In genomic region chr19:6271721-6272410, GRCh38 we compare ENCODE assay signal across 8 cellular contexts. TPM values are rescaled to one million over a fixed set of nuclear protein-coding genes. Genes with fewer than 3 reads are reported as not detected.
DNase-seq lines count a peak whose midpoint lies in the region; ATAC-seq and TF ChIP-seq lines count a peak whose summit lies in the region.

No MANE protein-coding gene starts in this region.

- ATAC-seq in GM18909 (IDR thresholded peaks at IDR 0.05; ENCODE audit: poor library complexity, unreplicated experiment) = no peak

- TF ChIP-seq CTCF in AG09309 (IDR thresholded peaks at IDR 0.05; ENCODE audit: control insufficient read depth, insufficient read depth, low read depth, low read length, missing control alignments) = peak; percentile 22

- DNase-seq in AG09309 (ENCODE audit: low read depth) (peak; percentile 46), NCI-H446 (lab: John Stamatoyannopoulos, UW) (peak; percentile 32 to 73), epidermal melanocyte (ENCODE audit: insufficient read length, low spot score) (peak; percentile 55), mucosa of gallbladder (ENCODE audit: low spot score) (peak; percentile 59), NCI-H2171 treated with DMSO at 0.1 percent for 48 hours (lab: John Stamatoyannopoulos, UW) (no peak), SW 1271 (lab: John Stamatoyannopoulos, UW) (no peak), DMS153 treated with DMSO at 0.1 percent for 48 hours (lab: John Stamatoyannopoulos, UW; ENCODE audit: unreplicated experiment) (no peak)

- H3K4me3 ChIP-seq in AG09309 (ENCODE audit: control insufficient read depth, low read depth, low read length) = peak overlapping the region; percentile 4

RNA-seq across cellular contexts. Expression of gene MLLT1, which starts 7.9 kb away (rescaled TPM):
- total RNA-seq in mucosa of gallbladder = 67.5 TPM

Comparison
In these comparisons a context has a peak if more than half of its experiments do, and no peak if none do; other contexts are left out.
1. DNase-seq: peak in AG09309 (single experiment), NCI-H446 (2 of 2), epidermal melanocyte (single experiment) and mucosa of gallbladder (single experiment); none in NCI-H2171 treated with DMSO at 0.1 percent for 48 hours (single experiment), SW 1271 (0 of 2) and DMS153 treated with DMSO at 0.1 percent for 48 hours (single experiment).